Comparison of ENCODE assay signal across 8 cellular contexts in genomic region chr6:36594816-36595167, GRCh38. TPM values are rescaled to one million over a fixed set of nuclear protein-coding genes. Genes with fewer than 3 reads are reported as not detected.
DNase-seq lines count a peak whose midpoint lies in the region; ATAC-seq and TF ChIP-seq lines count a peak whose summit lies in the region.

No MANE protein-coding gene starts in this region.

- H2BK120ac ChIP-seq in mesendoderm (ENCODE audit: low read depth, low read length), result no peak overlapping the region

- peaks cover 51% of the 10 kb centered on the region for H4K20me1 ChIP-seq in MM.1S (ENCODE audit: insufficient read depth, low read length)

- H3K36me3 Mint-ChIP-seq in chondrocyte (ENCODE audit: low read depth), result peaks cover 47% of the 10 kb centered on the region

- H4K5ac ChIP-seq in mesendoderm (ENCODE audit: low read length), result peak overlapping the region; percentile 72

- peaks cover 30% of the 10 kb centered on the region for H3K4me1 ChIP-seq in MM.1S (ENCODE audit: low read length)
- H3K4me1 ChIP-seq in mesendoderm (ENCODE audit: control insufficient read depth, low read depth, low read length), result peaks cover 2% of the 10 kb centered on the region

- peaks cover 57% of the 10 kb centered on the region for H3K79me2 ChIP-seq in MM.1S (ENCODE audit: low read length)
- peaks cover 57% of the 10 kb centered on the region for H3K79me2 ChIP-seq in mesendoderm (ENCODE audit: control insufficient read depth, insufficient read depth, low read length)

- no peak overlapping the region for H2BK15ac ChIP-seq in mesendoderm (replicated peaks; ENCODE audit: low read depth)

- H3K4me2 ChIP-seq in MM.1S (ENCODE audit: low read depth, low read length), result peak overlapping the region; percentile 76
- H3K4me2 ChIP-seq in mesendoderm (ENCODE audit: low read length), result no peak overlapping the region

- no peaks in the 10 kb centered on the region for H3K79me1 ChIP-seq in mesendoderm (ENCODE audit: low read length)

- no peak for ATAC-seq in HG02938 (IDR thresholded peaks at IDR 0.05; ENCODE audit: unreplicated experiment)
- no peak for ATAC-seq in GM18909 (IDR thresholded peaks at IDR 0.05; ENCODE audit: poor library complexity, unreplicated experiment)
- ATAC-seq in HG02642 (IDR thresholded peaks at IDR 0.05; ENCODE audit: poor library complexity, unreplicated experiment), result no peak

- no peaks in the 10 kb centered on the region for H3K9me3 ChIP-seq in MM.1S (replicated peaks; ENCODE audit: insufficient read depth, low read length)

- H3K56ac ChIP-seq in mesendoderm (ENCODE audit: low read length), result peak overlapping the region; percentile 83

- peaks cover 65% of the 10 kb centered on the region for H3F3A ChIP-seq in MM.1S (ENCODE audit: insufficient read depth, low read length)

- H3K36me3 ChIP-seq in MM.1S (replicated peaks; ENCODE audit: insufficient read depth, low read length) (peaks cover 32% of the 10 kb centered on the region), mesendoderm (ENCODE audit: control insufficient read depth, insufficient read depth, low read length) (peaks cover 12% of the 10 kb centered on the region)

- no peak overlapping the region for H3K23ac ChIP-seq in mesendoderm (ENCODE audit: low read length)

- H4K8ac ChIP-seq in mesendoderm (ENCODE audit: low read depth, low read length), result peak overlapping the region; percentile 91

- H3K27ac ChIP-seq in C4-2B (peak overlapping the region; percentile 87), MM.1S (ENCODE audit: low read length) (peak overlapping the region; percentile 96), mesendoderm (ENCODE audit: low read depth, low read length) (peak overlapping the region; percentile 98)

- no peak overlapping the region for H2AK5ac ChIP-seq in mesendoderm (ENCODE audit: low read length)

- H3K4me1 Mint-ChIP-seq in chondrocyte (ENCODE audit: low read depth), result peaks cover 50% of the 10 kb centered on the region

- H3K27me3 Mint-ChIP-seq in chondrocyte (ENCODE audit: low read depth), result no peaks in the 10 kb centered on the region

- TF ChIP-seq CTCF in C4-2B (conservative IDR thresholded peaks at IDR 0.05) (no peak), MM.1S (IDR thresholded peaks at IDR 0.05; ENCODE audit: low read length) (no peak), chondrocyte (IDR thresholded peaks at IDR 0.05) (no peak)

- H3K4me3 ChIP-seq in MM.1S (ENCODE audit: low read length), result peak overlapping the region; percentile 99
- peak overlapping the region; percentile 97 for H3K4me3 ChIP-seq in mesendoderm (ENCODE audit: low read length)

- H3K9me2 ChIP-seq in MM.1S (replicated peaks; ENCODE audit: insufficient read depth, low read length), result no peaks in the 10 kb centered on the region

- H3K9ac ChIP-seq in MM.1S (ENCODE audit: low read length) (peak overlapping the region; percentile 92), mesendoderm (ENCODE audit: low read length) (peak overlapping the region; percentile 91)

- peak overlapping the region; percentile 88 for H3K18ac ChIP-seq in mesendoderm (ENCODE audit: low read length)

- peak overlapping the region; percentile 100 for H3K27ac Mint-ChIP-seq in chondrocyte (ENCODE audit: unreplicated experiment)

- H3K4me3 Mint-ChIP-seq in chondrocyte (ENCODE audit: unreplicated experiment), result peak overlapping the region; percentile 100

- DNase-seq in MM.1S (no peak), chondrocyte (ENCODE audit: low spot score) (no peak), mesendoderm (no peak), NCI-H524 treated with DMSO at 0.1 percent for 48 hours (lab: John Stamatoyannopoulos, UW) (no peak)

- H2BK5ac ChIP-seq in mesendoderm (ENCODE audit: low read length), result no peak overlapping the region

- H3K9me3 Mint-ChIP-seq in chondrocyte (ENCODE audit: low read depth), result no peaks in the 10 kb centered on the region

- H3K4ac ChIP-seq in mesendoderm (ENCODE audit: low read depth, low read length), result peak overlapping the region; percentile 97

- no peak overlapping the region for H2AFZ ChIP-seq in MM.1S (ENCODE audit: low read length)

- H3K27me3 ChIP-seq in MM.1S (replicated peaks; ENCODE audit: insufficient read depth, low read length) (no peaks in the 10 kb centered on the region), mesendoderm (ENCODE audit: insufficient read depth, low read length, poor library complexity) (no peaks in the 10 kb centered on the region)

- no CpG with 5 or more reads among the region's 7 CpGs for WGBS in mesendoderm (ENCODE audit: extremely low coverage, insufficient coverage, low lambda C conversion rate)

RNA-seq across cellular contexts. Expression of gene SRSF3, which starts 0.6 kb away (rescaled TPM):
- total RNA-seq in chondrocyte, result 180 to 233 TPM (median 191 TPM) in 3 replicates
- polyA plus RNA-seq in mesendoderm (2013, experiment 1 of 2), result 366 TPM
- polyA plus RNA-seq in mesendoderm (2013, experiment 2 of 2), result 368 TPM

RNA-seq across cellular contexts. Expression of gene STK38, which starts 47.5 kb away (rescaled TPM):
- total RNA-seq in chondrocyte, result 60.4 to 65.1 TPM (median 63.2 TPM) in 3 replicates
- polyA plus RNA-seq in mesendoderm (2013, experiment 1 of 2), result 12.1 TPM
- polyA plus RNA-seq in mesendoderm (2013, experiment 2 of 2), result 12.0 TPM
